10 cellular contexts compared by ENCODE assay signal in genomic region chr4:156969136-156969535, GRCh38. TPM values are rescaled to one million over a fixed set of nuclear protein-coding genes. Genes with fewer than 3 reads are reported as not detected.
DNase-seq lines count a peak whose midpoint lies in the region; ATAC-seq and TF ChIP-seq lines count a peak whose summit lies in the region.
"Had no signal": no experiment of that assay in that cellular context is flagged by ENCODE, and none has a peak within 500 bp of the region (broad histone marks: within the 10 kb centered on the region; RNA-seq: fewer than 3 reads in every experiment).

No MANE protein-coding gene starts in this region.

- H3K27ac ChIP-seq in mesenchymal stem cell (ENCODE audit: low read length, poor library complexity, severe bottlenecking) (peak overlapping the region; percentile 75), thoracic aorta (peak overlapping the region; percentile 94 to 97)

- no peak overlapping the region for H4K91ac ChIP-seq in mesenchymal stem cell (ENCODE audit: low read length)

- TF ChIP-seq CTCF in cardiac fibroblast (IDR thresholded peaks at IDR 0.05; ENCODE audit: low read depth, low read length) (no peak), thoracic aorta (IDR thresholded peaks at IDR 0.05) (no peak)

- H2AK5ac ChIP-seq in mesenchymal stem cell (ENCODE audit: low read length, severe bottlenecking): peak overlapping the region; percentile 9

- H4K8ac ChIP-seq in mesenchymal stem cell (ENCODE audit: low read length): peak overlapping the region; percentile 19

- no peak overlapping the region for H2BK120ac ChIP-seq in mesenchymal stem cell (ENCODE audit: low read depth, low read length)

- peak overlapping the region in 1 of 2 experiments; percentile 44 for H3K14ac ChIP-seq in mesenchymal stem cell (ENCODE audit: low read length in 2 of 2)

- H3K23ac ChIP-seq in mesenchymal stem cell (ENCODE audit: low read length in 2 of 2): no peak overlapping the region

- peak overlapping the region; percentile 84 for H3K4me2 ChIP-seq in mesenchymal stem cell (ENCODE audit: low read length, poor library complexity, severe bottlenecking)

- no peak overlapping the region for H3K18ac ChIP-seq in mesenchymal stem cell (ENCODE audit: low read depth in 1 of 2, low read length in 2 of 2)

- H3K27me3 ChIP-seq in MG63: no peaks in the 10 kb centered on the region
- no peaks in the 10 kb centered on the region for H3K27me3 ChIP-seq in mesenchymal stem cell (ENCODE audit: control insufficient read depth in 1 of 2, insufficient read depth in 1 of 2, low read length in 2 of 2)
- H3K27me3 ChIP-seq in thoracic aorta (replicated peaks; ENCODE audit: insufficient read depth): no peaks in the 10 kb centered on the region

- H3K36me3 ChIP-seq in MG63: peaks cover 10% of the 10 kb centered on the region; the same call in 1 of the 2 replicates
- H3K36me3 ChIP-seq in mesenchymal stem cell (ENCODE audit: control insufficient read depth in 1 of 2, insufficient read depth in 2 of 2, low read depth in 1 of 2, low read length in 2 of 2): peaks cover 2 to 7% of the 10 kb centered on the region in 2 experiments
- no peaks in the 10 kb centered on the region for H3K36me3 ChIP-seq in thoracic aorta

- peak overlapping the region in 1 of 2 experiments; percentile 78 for H3K4ac ChIP-seq in mesenchymal stem cell (ENCODE audit: low read depth in 1 of 2, low read length in 2 of 2)

- WGBS in mesenchymal stem cell: 83% methylated on average over 4 of the region's 4 CpGs

- H2AFZ ChIP-seq in mesenchymal stem cell (ENCODE audit: low read depth, low read length): no peak overlapping the region

- peak overlapping the region; percentile 66 for H2BK5ac ChIP-seq in mesenchymal stem cell (ENCODE audit: low read depth, low read length, poor library complexity, severe bottlenecking)

- peak overlapping the region in 1 of 2 experiments; percentile 52 for H2BK12ac ChIP-seq in mesenchymal stem cell (ENCODE audit: low read length in 2 of 2)

- H2BK15ac ChIP-seq in mesenchymal stem cell (ENCODE audit: low read depth, poor library complexity, severe bottlenecking): no peak overlapping the region

- H3K9ac ChIP-seq in mesenchymal stem cell (ENCODE audit: low read length): peak overlapping the region; percentile 92

- H3K4me1 ChIP-seq in mesenchymal stem cell (ENCODE audit: control insufficient read depth, insufficient read depth, low read depth, low read length) (peaks cover 5% of the 10 kb centered on the region), thoracic aorta (ENCODE audit: control insufficient read depth in 1 of 2, low read depth in 2 of 2) (peaks cover 17 to 53% of the 10 kb centered on the region in 2 donors)

- H3K4me3 ChIP-seq in MG63 (peak overlapping the region; percentile 75), cardiac fibroblast (replicated peaks in 1 of 2; ENCODE audit: low read depth in 2 of 2, low read length in 2 of 2) (peak overlapping the region; percentile 61 to 90), mesenchymal stem cell (ENCODE audit: insufficient read depth in 1 of 2, low read depth in 1 of 2, low read length in 2 of 2) (peak overlapping the region; percentile 46 to 87), thoracic aorta (peak overlapping the region; percentile 74)
- H3K4me3 ChIP-seq: K562 had no signal

- ATAC-seq in thoracic aorta (ENCODE audit: insufficient number of reproducible peaks, low FRiP score, low read depth): no peak
- ATAC-seq in HG02981 (IDR thresholded peaks at IDR 0.05; ENCODE audit: unreplicated experiment): no peak
- ATAC-seq in HG03520 (IDR thresholded peaks at IDR 0.05; ENCODE audit: unreplicated experiment): no peak
- ATAC-seq: activated CD4-positive, CD25-positive, alpha-beta regulatory T cell treated with anti-CD3 and anti-CD28 coated beads, Interleukin-2, amount 50 U/mL, for 24 hours; K562 had no signal

- H3K9me3 ChIP-seq in MG63 (no peaks in the 10 kb centered on the region), mesenchymal stem cell (ENCODE audit: control insufficient read depth, low read length) (no peaks in the 10 kb centered on the region), thoracic aorta (no peaks in the 10 kb centered on the region)

- no peaks in the 10 kb centered on the region for H3K79me1 ChIP-seq in mesenchymal stem cell (replicated peaks; ENCODE audit: low read length, poor library complexity, severe bottlenecking)

- DNase-seq in MG63: no peak
- DNase-seq in cardiac fibroblast (ENCODE audit: low read depth in 2 of 2): no peak
- no peak for DNase-seq in mesenchymal stem cell
- DNase-seq in thoracic aorta (ENCODE audit: low spot score): no peak
- no peak for DNase-seq in DMS53 (lab: John Stamatoyannopoulos, UW)
- DNase-seq: activated naive CD8-positive, alpha-beta T cell treated with anti-CD3 and anti-CD28 coated beads, Interleukin-2, amount 10 ng/mL, durations not matched to agents 7 days and 5 days had no signal

RNA-seq across cellular contexts. Expression of gene PDGFC, which starts 2.5 kb away (rescaled TPM):
- 28.4 and 30.3 TPM in 2 replicates for total RNA-seq in MG63 (2014; rRNA removed; shearing (Covaris generic); ENCODE audit: low replicate concordance)
- 55.8 TPM for polyA plus RNA-seq in mesenchymal stem cell (2013, experiment 1 of 2)
- polyA plus RNA-seq in mesenchymal stem cell (2013, experiment 2 of 2): 55.6 TPM
- total RNA-seq in thoracic aorta: 10 to 100 TPM; 31.4 to 32.8 TPM
- total RNA-seq: K562 had no signal
- polyA plus RNA-seq: K562 had no signal
